9 cellular contexts compared by ENCODE assay signal in the genomic region with DNA sequence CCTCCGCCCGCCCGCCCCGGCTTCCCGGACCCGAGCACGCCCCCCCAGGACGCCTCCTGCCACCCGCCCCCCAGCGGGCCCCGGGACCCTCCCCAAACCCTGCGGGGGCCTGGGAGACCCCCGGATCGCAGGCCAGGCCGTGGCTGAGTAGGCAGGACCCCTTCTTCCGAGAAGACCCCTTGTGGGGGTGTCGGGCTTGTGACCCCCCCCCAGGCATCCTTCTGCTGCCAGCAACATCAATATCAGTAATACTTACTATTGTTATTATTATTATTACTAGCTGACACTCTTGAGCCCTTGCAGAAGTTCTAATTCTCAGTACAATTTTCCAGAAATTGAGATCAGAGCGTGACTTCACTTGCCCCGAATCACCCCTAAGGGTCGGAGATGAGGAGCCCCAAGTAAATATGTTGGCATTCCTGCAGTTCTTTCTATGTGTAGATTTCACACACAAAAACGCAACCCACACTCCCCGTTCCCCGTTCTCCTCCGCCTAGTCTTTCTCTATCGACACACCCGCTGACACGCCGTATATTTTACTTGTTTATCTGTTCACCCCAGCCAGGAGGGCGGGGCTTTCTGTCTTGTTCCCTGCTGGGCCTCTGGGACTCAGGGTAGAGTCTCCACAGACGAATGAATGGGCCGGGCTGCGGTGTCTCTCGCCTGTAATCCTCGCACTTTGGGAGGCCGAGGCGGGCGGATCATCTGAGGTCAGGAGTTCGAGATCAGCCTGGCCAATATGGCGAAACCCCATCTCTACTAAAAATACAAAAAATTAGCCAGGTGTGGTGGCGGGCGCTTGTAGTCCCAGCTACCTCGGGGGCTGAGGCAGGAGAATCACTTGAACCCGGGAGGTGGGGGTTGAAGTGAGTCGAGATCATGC. TPM values are rescaled to one million over a fixed set of nuclear protein-coding genes. Genes with fewer than 3 reads are reported as not detected.
DNase-seq lines count a peak whose midpoint lies in the region; ATAC-seq and FAIRE-seq lines count a peak whose summit lies in the region.
"Had no signal": no experiment of that assay in that cellular context is flagged by ENCODE, and none has a peak within 500 bp of the region (broad histone marks: within the 10 kb centered on the region; RNA-seq: fewer than 3 reads in every experiment).

No MANE protein-coding gene starts in this region.

- no peaks in the 10 kb centered on the region for H3K27me3 ChIP-seq in small intestine (ENCODE audit: control insufficient read depth in 2 of 2, insufficient read depth in 2 of 2, low read length in 2 of 2)

- peaks cover 2 to 3% of the 10 kb centered on the region in 2 donors for H3K4me1 ChIP-seq in small intestine (ENCODE audit: control insufficient read depth in 2 of 2, insufficient read depth in 1 of 2, low read depth in 1 of 2, low read length in 1 of 2)

- FAIRE-seq in small intestine (lab: Jason Lieb, UNC): no peak

- 5 to 9% (median 6%) methylated on average over 31 to 44 of the region's 44 CpGs for WGBS in small intestine, 3 donors

- H3K4me3 ChIP-seq in iPS-11a (ENCODE audit: low read depth, low read length): peak overlapping the region; percentile 13
- peak overlapping the region; percentile 33 to 36 for H3K4me3 ChIP-seq in small intestine (ENCODE audit: low read depth in 1 of 2, low read length in 2 of 2)

- no peaks in the 10 kb centered on the region for H3K36me3 ChIP-seq in small intestine (ENCODE audit: control insufficient read depth in 2 of 2, insufficient read depth in 2 of 2, low read length in 2 of 2)

- peak; percentile 64 for DNase-seq in Caki2 (ENCODE audit: low read depth)
- DNase-seq in NCI-H1048 (lab: John Stamatoyannopoulos, UW): peak; percentile 56
- DNase-seq in T follicular helper cell (ENCODE audit: low read depth): peak; percentile 67
- DNase-seq in astrocyte of the hippocampus (ENCODE audit: low read depth, low spot score): peak; percentile 76
- DNase-seq in small intestine: peak; percentile 89
- no peak for DNase-seq in kidney glomerular epithelial cell (lab: John Stamatoyannopoulos, UW)

- in situ Hi-C loops in Caki2 (cut with HindIII; ENCODE audit: low pct_unique_long_range_greater_than_20kb, low sequenced_read_pairs): no loop called here

- peak overlapping the region in 1 of 2 donors; percentile 53 for H3K27ac ChIP-seq in small intestine (ENCODE audit: low read depth in 1 of 2, low read length in 1 of 2)
- H3K27ac ChIP-seq: HL-60 had no signal

- no peak for ATAC-seq in HG02623 (IDR thresholded peaks at IDR 0.05; ENCODE audit: unreplicated experiment)

- H3K9me3 ChIP-seq in small intestine (ENCODE audit: control insufficient read depth, low read depth): no peaks in the 10 kb centered on the region

RNA-seq across cellular contexts. Expression of a gene that starts 14.7 kb away (rescaled TPM):
- total RNA-seq in Caki2 (2014; rRNA removed; shearing (Covaris generic); ENCODE audit: low replicate concordance): 117 and 168 TPM in 2 replicates
- 100 to 1,000 TPM; 332 to 488 (median 370) TPM for polyA plus RNA-seq in small intestine

RNA-seq across cellular contexts. Expression of a gene that starts 18.5 kb away (rescaled TPM):
- total RNA-seq in Caki2 (2014; rRNA removed; shearing (Covaris generic); ENCODE audit: low replicate concordance): 3.9 TPM in 1 of 2 replicates, not detected in the other
- 10 to 100 TPM in 1 of 3 donors, 1 to 10 TPM in 2; 3.8 to 19.2 (median 5.4) TPM for polyA plus RNA-seq in small intestine

RNA-seq across cellular contexts. Expression of a gene that starts 46.6 kb away (rescaled TPM):
- total RNA-seq in Caki2 (2014; rRNA removed; shearing (Covaris generic); ENCODE audit: low replicate concordance): 17.2 and 24.0 TPM in 2 replicates
- polyA plus RNA-seq in small intestine: 100 to 1,000 TPM; 173 to 216 (median 190) TPM
